8 cellular contexts compared by ENCODE assay signal in genomic region chr12:75390899-75391538, GRCh38. TPM values are rescaled to one million over a fixed set of nuclear protein-coding genes. Genes with fewer than 3 reads are reported as not detected.
DNase-seq lines count a peak whose midpoint lies in the region; ATAC-seq lines count a peak whose summit lies in the region.

TSS of gene GLIPR1L2 (plus strand) at chr12:75391089. CDS start at chr12:75391117, 28 bp downstream.

- peak within 1 kb of the TSS; percentile 69 to 74 for H3K4me3 ChIP-seq in CD4-positive, alpha-beta memory T cell (ENCODE audit: low read length in 2 of 2)

- no peaks in the 10 kb centered on the region for H3K9me3 ChIP-seq in CD4-positive, alpha-beta memory T cell (ENCODE audit: control insufficient read depth in 1 of 2, low read length in 2 of 2)

- H3K9me3 Mint-ChIP-seq in CD4-positive, alpha-beta memory T cell = no peaks in the 10 kb centered on the region

- H3K27ac Mint-ChIP-seq in CD4-positive, alpha-beta memory T cell = peak within 1 kb of the TSS; percentile 96 to 99 (median 97)

- CTCF ChIA-PET in CD4-positive, alpha-beta memory T cell (lab: Charles Lee; ENCODE audit: partially characterized antibody) = interaction anchor here (0.7 to 4.9 kb wide), 27 partner anchors 8 to 120 kb away, joined by 3 to 87 read pairs (median 5); partner anchors contain the start of genes GLIPR1, GLIPR1L1 and KRR1

- H3K27ac ChIP-seq in CD4-positive, alpha-beta memory T cell (ENCODE audit: low read depth, low read length) = peak within 1 kb of the TSS; percentile 74

- peak; percentile 82 to 86 (median 84) for DNase-seq in CD4-positive, alpha-beta memory T cell
- DNase-seq in NCI-H82 (lab: John Stamatoyannopoulos, UW) (peak; percentile 92), lung microvascular endothelial cell (ENCODE audit: low read depth in 2 of 2) (peak; percentile 92 to 95)
- DNase-seq in activated CD8-positive, alpha-beta memory T cell treated with anti-CD3 and anti-CD28 coated beads for 24 hours = peak; percentile 96
- peak; percentile 73 for DNase-seq in effector CD8-positive, alpha-beta T cell (lab: John Stamatoyannopoulos, UW)
- DNase-seq in stimulated activated CD4-positive, alpha-beta T cell treated with anti-CD3 and anti-CD28 coated beads, TNF-alpha, amount 100 ng/mL, for 4 hours (ENCODE audit: low read depth in 3 of 3) = peak; percentile 76 to 78 (median 77)

- peaks cover 56% of the 10 kb centered on the region for H3K4me1 ChIP-seq in CD4-positive, alpha-beta memory T cell (ENCODE audit: insufficient read depth, low read length)

- H3K4me3 Mint-ChIP-seq in CD4-positive, alpha-beta memory T cell = peak within 1 kb of the TSS; percentile 90 to 97 (median 93)

- H3K36me3 Mint-ChIP-seq in CD4-positive, alpha-beta memory T cell = peaks cover 0 to 4% of the 10 kb centered on the region in 2 donors

- POLR2A ChIA-PET in CD4-positive, alpha-beta memory T cell (lab: Charles Lee; ENCODE audit: partially characterized antibody) = interaction anchor here (0.6 to 4.4 kb wide), 18 partner anchors 9 to 1168 kb away, joined by 3 to 106 read pairs (median 4); partner anchors contain the start of genes GLIPR1, KRR1, NAP1L1 and OSBPL8

- no peaks in the 10 kb centered on the region for H3K27me3 ChIP-seq in CD4-positive, alpha-beta memory T cell (ENCODE audit: insufficient read depth, low read length)

- ATAC-seq in GM19397 (IDR thresholded peaks at IDR 0.05; ENCODE audit: unreplicated experiment) (peak; percentile 99), HG03571 (IDR thresholded peaks at IDR 0.05; ENCODE audit: unreplicated experiment) (peak; percentile 98)

- H3K4me1 Mint-ChIP-seq in CD4-positive, alpha-beta memory T cell = peaks cover 38 to 71% (median 51%) of the 10 kb centered on the region in 4 donors

- no peaks in the 10 kb centered on the region for H3K36me3 ChIP-seq in CD4-positive, alpha-beta memory T cell (ENCODE audit: insufficient read depth, low read length)

- intact Hi-C loops in CD4-positive, alpha-beta memory T cell (cut with micrococcal nuclease) = loop anchor here (1.0 to 5.0 kb wide), 8 partner anchors 46 to 1168 kb away; partner anchors contain the start of genes ATXN7L3B, GLIPR1, GLIPR1L1 and KRR1

- no peaks in the 10 kb centered on the region for H3K27me3 Mint-ChIP-seq in CD4-positive, alpha-beta memory T cell

RNA-seq across cellular contexts. Expression of gene GLIPR1L2, which starts in this region (rescaled TPM):
- under 1 TPM; 0.47 to 0.55 TPM for total RNA-seq in CD4-positive, alpha-beta memory T cell
- 1 to 10 TPM; 1.7 to 2.5 TPM for polyA plus RNA-seq in CD4-positive, alpha-beta memory T cell
- 0.20 and 0.22 TPM in 2 replicates for total RNA-seq in lung microvascular endothelial cell

Comparison
In these comparisons a context has a peak if more than half of its experiments do, and no peak if none do; other contexts are left out.
1. Peak in every context shown above with its lines: DNase-seq, ATAC-seq, H3K4me3 ChIP-seq and H3K27ac ChIP-seq.
2. Peak in DNase-seq in lung microvascular endothelial cell; RNA of the gene not detected or under 1 TPM.